In genomic region chr17:29345066-29345465, GRCh38 we compare ENCODE assay signal across 13 cellular contexts. TPM values are rescaled to one million over a fixed set of nuclear protein-coding genes. Genes with fewer than 3 reads are reported as not detected.
DNase-seq lines count a peak whose midpoint lies in the region; ATAC-seq and TF ChIP-seq lines count a peak whose summit lies in the region.
"Had no signal": no experiment of that assay in that cellular context is flagged by ENCODE, and none has a peak within 500 bp of the region (broad histone marks: within the 10 kb centered on the region; RNA-seq: fewer than 3 reads in every experiment).

No MANE protein-coding gene starts in this region.

- H3K79me2 ChIP-seq in GM23338 (replicated peaks; ENCODE audit: insufficient read depth) (no peaks in the 10 kb centered on the region), parathyroid adenoma (no peaks in the 10 kb centered on the region)

- H3K9ac ChIP-seq in parathyroid adenoma: no peak overlapping the region

- no peaks in the 10 kb centered on the region for H3K9me2 ChIP-seq in GM23338 (ENCODE audit: insufficient read depth)

- no peaks in the 10 kb centered on the region for H3K9me3 Mint-ChIP-seq in GM23338

- no peak for TF ChIP-seq CTCF in GM23338 (conservative IDR thresholded peaks at IDR 0.05; ENCODE audit: low read depth in 2 of 2)
- no peak for TF ChIP-seq CTCF in WERI-Rb-1 (IDR thresholded peaks at IDR 0.05; ENCODE audit: low read depth, low read length)
- TF ChIP-seq CTCF in parathyroid adenoma (IDR thresholded peaks at IDR 0.05): no peak
- TF ChIP-seq CTCF in prostate gland (IDR thresholded peaks at IDR 0.05): no peak

- H2AFZ ChIP-seq in GM23338 (0 out of 2 replicates have a peak overlapping the region, but pooled peaks have one; percentile 72), parathyroid adenoma (peak overlapping the region; percentile 70)

- ATAC-seq in GM23338: no peak
- ATAC-seq in Right ventricle myocardium inferior: no peak

- 65% methylated on average over 3 of the region's 3 CpGs for WGBS in prostate gland

- no peaks in the 10 kb centered on the region for H3K4me1 ChIP-seq in GM23338 (ENCODE audit: insufficient read depth)
- H3K4me1 ChIP-seq in parathyroid adenoma: peaks cover 3% of the 10 kb centered on the region
- H3K4me1 ChIP-seq in prostate gland (replicated peaks): no peaks in the 10 kb centered on the region

- TF ChIP-seq POLR2A in prostate gland (IDR thresholded peaks at IDR 0.05): no peak

- no peaks in the 10 kb centered on the region for H3K36me3 Mint-ChIP-seq in GM23338 (ENCODE audit: low read depth)
- H3K36me3 Mint-ChIP-seq: CD4-positive, alpha-beta memory T cell had no signal

- H3K36me3 ChIP-seq in GM23338 (ENCODE audit: insufficient read depth): no peaks in the 10 kb centered on the region
- no peaks in the 10 kb centered on the region for H3K36me3 ChIP-seq in WERI-Rb-1
- H3K36me3 ChIP-seq in parathyroid adenoma (ENCODE audit: control insufficient read depth, insufficient read depth, low read length): no peaks in the 10 kb centered on the region
- no peaks in the 10 kb centered on the region for H3K36me3 ChIP-seq in prostate gland
- H3K36me3 ChIP-seq in MG63: no peaks in the 10 kb centered on the region

- no peaks in the 10 kb centered on the region for H3F3A ChIP-seq in GM23338 (replicated peaks; ENCODE audit: low read depth)

- H3K27ac Mint-ChIP-seq in GM23338: no peak overlapping the region
- H3K27ac Mint-ChIP-seq: CD4-positive, alpha-beta memory T cell had no signal

- no peak overlapping the region for H3K4me3 Mint-ChIP-seq in GM23338
- H3K4me3 Mint-ChIP-seq: CD4-positive, alpha-beta memory T cell had no signal

- DNase-seq in GM23338 (ENCODE audit: low spot score) (no peak), WERI-Rb-1 (no peak), Right ventricle myocardium inferior (ENCODE audit: missing footprints) (no peak), prostate gland (ENCODE audit: low spot score) (no peak), MG63 (no peak)
- DNase-seq: C1 segment of cervical spinal cord; CD4-positive, alpha-beta memory T cell; COR-L47; DMS153; DND-41; H7; HCEC 1CT had no signal

- no peaks in the 10 kb centered on the region for H3K9me3 ChIP-seq in WERI-Rb-1 (ENCODE audit: severe bottlenecking)
- H3K9me3 ChIP-seq in parathyroid adenoma (ENCODE audit: control insufficient read depth, low read length): no peaks in the 10 kb centered on the region
- H3K9me3 ChIP-seq in prostate gland: no peaks in the 10 kb centered on the region
- H3K9me3 ChIP-seq in MG63: no peaks in the 10 kb centered on the region

- no peaks in the 10 kb centered on the region for H3K4me1 Mint-ChIP-seq in GM23338

- H3K4me3 ChIP-seq in GM23338 (no peak overlapping the region), WERI-Rb-1 (ENCODE audit: low read depth, low read length) (no peak overlapping the region), parathyroid adenoma (ENCODE audit: low read depth, low read length) (no peak overlapping the region), prostate gland (no peak overlapping the region), MG63 (no peak overlapping the region)

- H3K27me3 ChIP-seq in GM23338 (ENCODE audit: insufficient read depth) (no peaks in the 10 kb centered on the region), WERI-Rb-1 (ENCODE audit: insufficient read depth, low read depth, severe bottlenecking) (no peaks in the 10 kb centered on the region), parathyroid adenoma (ENCODE audit: control insufficient read depth, insufficient read depth, low read length) (no peaks in the 10 kb centered on the region), prostate gland (replicated peaks; ENCODE audit: insufficient read depth) (no peaks in the 10 kb centered on the region), MG63 (peaks cover 19% of the 10 kb centered on the region)

- no peak overlapping the region; the same call in 1 of the 2 replicates for H3K27ac ChIP-seq in GM23338 (ENCODE audit: low read depth)
- H3K27ac ChIP-seq in WERI-Rb-1: peak overlapping the region; percentile 36
- no peak overlapping the region for H3K27ac ChIP-seq in parathyroid adenoma
- no peak overlapping the region for H3K27ac ChIP-seq in prostate gland

- H3K4me2 ChIP-seq in GM23338 (no peak overlapping the region), parathyroid adenoma (ENCODE audit: low read length) (no peak overlapping the region)

- no peaks in the 10 kb centered on the region for H3K27me3 Mint-ChIP-seq in GM23338 (ENCODE audit: insufficient read depth, low read depth, poor library complexity)

- no peaks in the 10 kb centered on the region; the same call in 1 of the 2 replicates for H4K20me1 ChIP-seq in GM23338 (replicated peaks; ENCODE audit: insufficient read depth)

- intact Hi-C loops in Right ventricle myocardium inferior (cut with DNase I): no loop called here
- intact Hi-C loops in prostate gland (cut with DNase I): no loop called here

TF ChIP-seq in GM23338, 12 proteins besides CTCF, POLR2A, EP300 and RAD21 (continues in another document):
- TF ChIP-seq CREB1 (CRISPR knock-in tag; IDR thresholded peaks at IDR 0.05; ENCODE audit: low read depth): no peak
- TF ChIP-seq ZNF114 (CRISPR knock-in tag; IDR thresholded peaks at IDR 0.05): no peak
- TF ChIP-seq POLR2AphosphoS5 (IDR thresholded peaks at IDR 0.05; ENCODE audit: low read depth): no peak
- TF ChIP-seq EZH2 (IDR thresholded peaks at IDR 0.05; ENCODE audit: low read depth, unreplicated experiment): no peak
- no peak for TF ChIP-seq JUNB (IDR thresholded peaks at IDR 0.05; ENCODE audit: unreplicated experiment)
- no peak for TF ChIP-seq ZNF462 (CRISPR knock-in tag; IDR thresholded peaks at IDR 0.05)
- TF ChIP-seq EZH2phosphoT487 (IDR thresholded peaks at IDR 0.05; ENCODE audit: unreplicated experiment): no peak

RNA-seq across cellular contexts. Expression of gene TAOK1, which starts 45.1 kb away (rescaled TPM):
- 63.3 and 69.8 TPM in 2 replicates for total RNA-seq in GM23338 (2014; rRNA removed; shearing (Covaris generic))
- polyA plus RNA-seq in GM23338 (2016; fragmentation: Nextera tagmentation; extraction: Ambion mirVana): 18.2 and 19.4 TPM in 2 replicates
- total RNA-seq in Right ventricle myocardium inferior (45.1 TPM), prostate gland (10 to 100 TPM; 27.4 to 80.5 TPM)
- 15.7 and 34.6 TPM in 2 replicates for total RNA-seq in MG63 (2014; rRNA removed; shearing (Covaris generic); ENCODE audit: low replicate concordance)

RNA-seq across cellular contexts. Expression of gene NUFIP2, which starts 51.1 kb away (rescaled TPM):
- total RNA-seq in GM23338 (2014; rRNA removed; shearing (Covaris generic)): 86.2 and 88.5 TPM in 2 replicates
- polyA plus RNA-seq in GM23338 (2016; fragmentation: Nextera tagmentation; extraction: Ambion mirVana): 20.4 and 22.2 TPM in 2 replicates
- total RNA-seq in Right ventricle myocardium inferior: 42.3 TPM
- total RNA-seq in prostate gland: 10 to 100 TPM; 21.1 to 30.6 TPM
- 21.9 and 34.4 TPM in 2 replicates for total RNA-seq in MG63 (2014; rRNA removed; shearing (Covaris generic); ENCODE audit: low replicate concordance)
